8 cellular contexts compared by ENCODE assay signal in genomic region chr22:41021039-41021654, GRCh38.
DNase-seq lines count a peak whose midpoint lies in the region; ATAC-seq, FAIRE-seq and TF ChIP-seq lines count a peak whose summit lies in the region.

No MANE protein-coding gene starts in this region.

- no peaks in the 10 kb centered on the region for H3K36me3 ChIP-seq in keratinocyte (ENCODE audit: control insufficient read depth in 2 of 2, extremely low read depth in 1 of 2, insufficient read depth in 2 of 2, low read length in 2 of 2)

- H3K79me2 ChIP-seq in keratinocyte (ENCODE audit: control insufficient read depth, insufficient read depth, low read length): no peaks in the 10 kb centered on the region

- H3K9me3 Mint-ChIP-seq in stimulated activated naive CD8-positive, alpha-beta T cell treated with anti-CD3 and anti-CD28 coated beads, Interleukin-15, amount 100 ng/mL, for 72 hours: no peaks in the 10 kb centered on the region

- dilution Hi-C loops in keratinocyte (cut with MboI; ENCODE audit: extremely low pct_ligation_motif_present, low sequenced_read_pairs): no loop called here

- TF ChIP-seq CTCF in AG04450 (IDR thresholded peaks at IDR 0.05; ENCODE audit: low read depth, low read length): no peak
- no peak for TF ChIP-seq CTCF in keratinocyte (optimal IDR thresholded peaks at IDR 0.05 in 1 of 3, IDR thresholded peaks at IDR 0.05 in 1 of 3, conservative IDR thresholded peaks at IDR 0.05 in 1 of 3; ENCODE audit: extremely low read depth in 1 of 3, insufficient read depth in 2 of 3, low read length in 3 of 3)

- peak overlapping the region; percentile 97 to 99 for H3K4me3 Mint-ChIP-seq in stimulated activated naive CD8-positive, alpha-beta T cell treated with anti-CD3 and anti-CD28 coated beads, Interleukin-15, amount 100 ng/mL, for 72 hours

- peak; percentile 11 for ATAC-seq in HG03460 (IDR thresholded peaks at IDR 0.05; ENCODE audit: unreplicated experiment)
- ATAC-seq in stimulated activated naive CD8-positive, alpha-beta T cell treated with anti-CD3 and anti-CD28 coated beads, Interleukin-15, amount 100 ng/mL, for 72 hours: no peak
- no peak for ATAC-seq in activated CD4-positive, CD25-positive, alpha-beta regulatory T cell treated with anti-CD3 and anti-CD28 coated beads, Interleukin-2, amount 50 U/mL, for 24 hours

- H3K4me2 ChIP-seq in keratinocyte (ENCODE audit: control insufficient read depth, extremely low read depth, insufficient read depth, low read depth, low read length): peak overlapping the region; percentile 100

- CTCF ChIA-PET in AG04450 (lab: Charles Lee): interaction anchor here (0.6 to 1.1 kb wide), 2 partner anchors 98 to 1490 kb away, joined by 4 to 6 read pairs; no protein-coding TSS in a partner anchor

- H4K20me1 ChIP-seq in keratinocyte (ENCODE audit: control insufficient read depth, extremely low read depth, insufficient read depth, low read length): no peaks in the 10 kb centered on the region

- no peaks in the 10 kb centered on the region for H3K27me3 ChIP-seq in AG04450 (ENCODE audit: control insufficient read depth, insufficient read depth, low read length)
- no peaks in the 10 kb centered on the region for H3K27me3 ChIP-seq in keratinocyte (ENCODE audit: control insufficient read depth, extremely low read depth, insufficient read depth, low read length)

- peaks cover 12% of the 10 kb centered on the region for H3K4me1 ChIP-seq in keratinocyte (ENCODE audit: control insufficient read depth, extremely low read depth, insufficient read depth, low read length)

- H3K27me3 Mint-ChIP-seq in stimulated activated naive CD8-positive, alpha-beta T cell treated with anti-CD3 and anti-CD28 coated beads, Interleukin-15, amount 100 ng/mL, for 72 hours: no peaks in the 10 kb centered on the region

- FAIRE-seq in keratinocyte (lab: Jason Lieb, UNC): no peak

- H3K27ac ChIP-seq in AG04450 (ENCODE audit: low read depth, low read length) (peak overlapping the region; percentile 52), angular gyrus (ENCODE audit: low read depth, low read length) (peak overlapping the region; percentile 4), keratinocyte (ENCODE audit: control insufficient read depth, insufficient read depth, low read length) (peak overlapping the region; percentile 79)

- POLR2A ChIA-PET in AG04450 (lab: Yijun Ruan, JAX): interaction anchor here (0.9 to 2.6 kb wide), 4 partner anchors 47 to 75 kb away, joined by 3 to 19 read pairs (median 6); partner anchors contain the start of gene RBX1

- no peak for DNase-seq in AG04450 (ENCODE audit: low read depth, low spot score)
- no peak for DNase-seq in keratinocyte (ENCODE audit: low read depth, low spot score)
- peak; percentile 4 to 9 for DNase-seq in stimulated activated naive CD8-positive, alpha-beta T cell treated with anti-CD3 and anti-CD28 coated beads, Interleukin-15, amount 100 ng/mL, for 72 hours
- no peak for DNase-seq in NOMO-1 treated with dmso at 0.1 percent for 144 hours (lab: John Stamatoyannopoulos, UW; ENCODE audit: unreplicated experiment)
- DNase-seq in erythroblast (lab: John Stamatoyannopoulos, UW): no peak

- peak overlapping the region; percentile 81 for H3K27ac Mint-ChIP-seq in stimulated activated naive CD8-positive, alpha-beta T cell treated with anti-CD3 and anti-CD28 coated beads, Interleukin-15, amount 100 ng/mL, for 72 hours

- peak overlapping the region; percentile 94 for H2AFZ ChIP-seq in keratinocyte (ENCODE audit: control insufficient read depth, low read length)

- no peak for TF ChIP-seq POLR2A in erythroblast (IDR thresholded peaks at IDR 0.05; ENCODE audit: low read length)

- H3K9me3 ChIP-seq in AG04450 (ENCODE audit: control insufficient read depth, insufficient read depth, low read length): no peaks in the 10 kb centered on the region
- H3K9me3 ChIP-seq in keratinocyte (ENCODE audit: control insufficient read depth, low read depth, low read length): no peaks in the 10 kb centered on the region

- peak overlapping the region; percentile 65 for H3K4me3 ChIP-seq in AG04450 (ENCODE audit: low read depth, low read length)
- H3K4me3 ChIP-seq in keratinocyte (ENCODE audit: control insufficient read depth in 2 of 3, extremely low read depth in 1 of 3, insufficient read depth in 2 of 3, low read depth in 1 of 3, low read length in 3 of 3): peak overlapping the region; percentile 56 to 93 (median 77)

- peaks cover 21% of the 10 kb centered on the region for H3K4me1 Mint-ChIP-seq in stimulated activated naive CD8-positive, alpha-beta T cell treated with anti-CD3 and anti-CD28 coated beads, Interleukin-15, amount 100 ng/mL, for 72 hours

- peak overlapping the region; percentile 81 for H3K9ac ChIP-seq in keratinocyte (ENCODE audit: control insufficient read depth, extremely low read depth, insufficient read depth, low read length)

- H3K9me1 ChIP-seq in keratinocyte (ENCODE audit: control insufficient read depth, extremely low read depth, insufficient read depth, low read length): no peaks in the 10 kb centered on the region

Comparison
In these comparisons a context has a peak if more than half of its experiments do, and no peak if none do; other contexts are left out.
1. DNase-seq: peak in stimulated activated naive CD8-positive, alpha-beta T cell treated with anti-CD3 and anti-CD28 coated beads, Interleukin-15, amount 100 ng/mL, for 72 hours (2 of 2); none in AG04450 (single experiment), keratinocyte (single experiment), NOMO-1 treated with dmso at 0.1 percent for 144 hours (single experiment) and erythroblast (0 of 2).
2. H3K27ac ChIP-seq: peak in every context shown above with its lines; median percentile 79 in keratinocyte; 52 in AG04450; 4 in angular gyrus.